In the genomic region with DNA sequence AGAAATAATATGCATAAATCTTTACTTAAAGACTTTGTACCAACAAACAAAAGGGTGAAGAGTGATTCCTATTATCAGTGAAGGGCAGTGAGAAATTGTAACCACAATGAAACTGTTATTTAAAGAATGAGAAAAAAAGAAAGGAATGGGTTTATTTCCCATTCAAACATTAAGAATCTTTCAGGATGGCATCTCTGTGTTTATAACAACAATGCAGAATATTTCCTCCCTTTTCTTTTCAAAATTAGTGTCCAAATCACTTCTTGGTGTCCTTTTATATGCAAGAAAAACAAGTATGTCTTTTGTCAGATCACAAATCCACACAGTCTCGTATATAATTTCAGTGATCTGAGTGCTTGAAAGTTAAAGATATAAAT, we compare ENCODE assay signal across 13 cellular contexts.
A peak's percentile ranks its signal among the peaks of the same experiment; 100 is the strongest.
DNase-seq lines count a peak whose midpoint lies in the region; ATAC-seq and TF ChIP-seq lines count a peak whose summit lies in the region.
"Had no signal": no experiment of that assay in that cellular context is flagged by ENCODE, and none has a peak within 500 bp of the region (broad histone marks: within the 10 kb centered on the region; RNA-seq: fewer than 3 reads in every experiment).

No MANE protein-coding gene starts in this region.

- no peaks in the 10 kb centered on the region for H3K9me2 ChIP-seq in GM23338 (ENCODE audit: insufficient read depth)

- H3K36me3 Mint-ChIP-seq in activated CD4-positive, alpha-beta T cell treated with anti-CD3 and anti-CD28 coated beads, Interleukin-2, amount 10 ng/mL, durations not matched to agents 7 days and 5 days (ENCODE audit: low read depth) = peaks cover 81% of the 10 kb centered on the region
- no peaks in the 10 kb centered on the region for H3K36me3 Mint-ChIP-seq in GM23338 (ENCODE audit: low read depth)
- H3K36me3 Mint-ChIP-seq in activated naive CD8-positive, alpha-beta T cell treated with anti-CD3 and anti-CD28 coated beads, Interleukin-2, amount 10 ng/mL, durations not matched to agents 7 days and 5 days = peaks cover 67% of the 10 kb centered on the region
- H3K36me3 Mint-ChIP-seq in natural killer cell treated with Interleukin-12 subunit alpha and Interleukin-12 subunit beta and Interleukin-15 and Interleukin-18, amount 100 ng/mL, for 72 hours = peaks cover 66% of the 10 kb centered on the region

- ATAC-seq in GM23338 = no peak
- no peak for ATAC-seq in activated naive CD8-positive, alpha-beta T cell treated with anti-CD3 and anti-CD28 coated beads, Interleukin-2, amount 10 ng/mL, durations not matched to agents 7 days and 5 days (ENCODE audit: low read depth)
- no peak for ATAC-seq in natural killer cell treated with Interleukin-12 subunit alpha and Interleukin-12 subunit beta and Interleukin-15 and Interleukin-18, amount 100 ng/mL, for 72 hours

- H3F3A ChIP-seq in GM23338 (replicated peaks; ENCODE audit: low read depth) = 0 out of 2 replicates have a peak, but pooled peaks cover 10% of the 10 kb centered on the region

- H3K36me3 ChIP-seq in GM23338 (ENCODE audit: insufficient read depth) = no peaks in the 10 kb centered on the region
- no peaks in the 10 kb centered on the region for H3K36me3 ChIP-seq in ascending aorta
- H3K36me3 ChIP-seq: HAP-1, tibial nerve had no signal

- intact Hi-C loops in ascending aorta (cut with DNase I) = no loop called here

- no peaks in the 10 kb centered on the region for H3K27me3 ChIP-seq in GM23338 (ENCODE audit: insufficient read depth)
- no peaks in the 10 kb centered on the region for H3K27me3 ChIP-seq in ascending aorta
- H3K27me3 ChIP-seq: tibial nerve had no signal

- CTCF ChIA-PET in activated CD4-positive, alpha-beta T cell treated with anti-CD3 and anti-CD28 coated beads, Interleukin-2, amount 10 ng/mL, durations not matched to agents 7 days and 5 days (lab: Charles Lee) = interaction anchor here (2.5 to 2.7 kb wide), 2 partner anchors 9 to 18 kb away, joined by 8 to 13 read pairs; no protein-coding TSS in a partner anchor

- H3K4me1 ChIP-seq in GM23338 (ENCODE audit: insufficient read depth) = peaks cover 43% of the 10 kb centered on the region
- no peaks in the 10 kb centered on the region for H3K4me1 ChIP-seq in ascending aorta
- H3K4me1 ChIP-seq: foreskin keratinocyte had no signal

- no peak for TF ChIP-seq CTCF in GM23338 (conservative IDR thresholded peaks at IDR 0.05; ENCODE audit: low read depth in 2 of 2)
- no peak for TF ChIP-seq CTCF in ascending aorta (IDR thresholded peaks at IDR 0.05)

- no peak for DNase-seq in activated CD4-positive, alpha-beta T cell treated with anti-CD3 and anti-CD28 coated beads, Interleukin-2, amount 10 ng/mL, durations not matched to agents 7 days and 5 days
- DNase-seq in activated CD4-positive, alpha-beta T cell treated with anti-CD3 and anti-CD28 coated beads for 48 hours = no peak
- DNase-seq in GM23338 (ENCODE audit: low spot score) = no peak
- DNase-seq in activated naive CD8-positive, alpha-beta T cell treated with anti-CD3 and anti-CD28 coated beads, Interleukin-2, amount 10 ng/mL, durations not matched to agents 7 days and 5 days = no peak
- no peak for DNase-seq in natural killer cell treated with Interleukin-12 subunit alpha and Interleukin-12 subunit beta and Interleukin-15 and Interleukin-18, amount 100 ng/mL, for 72 hours (ENCODE audit: low spot score)
- DNase-seq in ascending aorta (ENCODE audit: low spot score in 2 of 2) = no peak
- no peak for DNase-seq in DMS114 treated with DMSO at 0.1 percent for 48 hours (lab: John Stamatoyannopoulos, UW; ENCODE audit: unreplicated experiment)
- no peak for DNase-seq in MV-4-11 (lab: John Stamatoyannopoulos, UW)
- DNase-seq: KG1 had no signal

- H3K4me3 ChIP-seq in GM23338 (peak overlapping the region; percentile 13), ascending aorta (no peak overlapping the region)
- H3K4me3 ChIP-seq: HAP-1, tibial nerve had no signal

- H3K27ac Mint-ChIP-seq in activated CD4-positive, alpha-beta T cell treated with anti-CD3 and anti-CD28 coated beads, Interleukin-2, amount 10 ng/mL, durations not matched to agents 7 days and 5 days = peak overlapping the region; percentile 67
- peak overlapping the region; percentile 93 for H3K27ac Mint-ChIP-seq in GM23338
- H3K27ac Mint-ChIP-seq in activated naive CD8-positive, alpha-beta T cell treated with anti-CD3 and anti-CD28 coated beads, Interleukin-2, amount 10 ng/mL, durations not matched to agents 7 days and 5 days = peak overlapping the region; percentile 50
- H3K27ac Mint-ChIP-seq in natural killer cell treated with Interleukin-12 subunit alpha and Interleukin-12 subunit beta and Interleukin-15 and Interleukin-18, amount 100 ng/mL, for 72 hours = peak overlapping the region; percentile 77 to 91

- H3K4me1 Mint-ChIP-seq in activated CD4-positive, alpha-beta T cell treated with anti-CD3 and anti-CD28 coated beads, Interleukin-2, amount 10 ng/mL, durations not matched to agents 7 days and 5 days = peaks cover 76% of the 10 kb centered on the region
- peaks cover 54% of the 10 kb centered on the region for H3K4me1 Mint-ChIP-seq in GM23338
- H3K4me1 Mint-ChIP-seq in activated naive CD8-positive, alpha-beta T cell treated with anti-CD3 and anti-CD28 coated beads, Interleukin-2, amount 10 ng/mL, durations not matched to agents 7 days and 5 days = peaks cover 69% of the 10 kb centered on the region
- H3K4me1 Mint-ChIP-seq in natural killer cell treated with Interleukin-12 subunit alpha and Interleukin-12 subunit beta and Interleukin-15 and Interleukin-18, amount 100 ng/mL, for 72 hours (ENCODE audit: low read depth in 2 of 2) = peaks cover 54 to 64% of the 10 kb centered on the region in 2 donors

- no peaks in the 10 kb centered on the region for H3K79me2 ChIP-seq in GM23338 (replicated peaks; ENCODE audit: insufficient read depth)

- POLR2A ChIA-PET in activated CD4-positive, alpha-beta T cell treated with anti-CD3 and anti-CD28 coated beads, Interleukin-2, amount 10 ng/mL, durations not matched to agents 7 days and 5 days (lab: Charles Lee) = no interaction called here
- POLR2A ChIA-PET in activated naive CD8-positive, alpha-beta T cell treated with anti-CD3 and anti-CD28 coated beads, Interleukin-2, amount 10 ng/mL, durations not matched to agents 7 days and 5 days (lab: Charles Lee) = interaction anchor here (2.4 kb wide), 1 partner anchor 18 kb away, joined by 8 read pairs; no protein-coding TSS in a partner anchor

- no peaks in the 10 kb centered on the region for H3K27me3 Mint-ChIP-seq in activated CD4-positive, alpha-beta T cell treated with anti-CD3 and anti-CD28 coated beads, Interleukin-2, amount 10 ng/mL, durations not matched to agents 7 days and 5 days
- peaks cover 3% of the 10 kb centered on the region for H3K27me3 Mint-ChIP-seq in GM23338 (ENCODE audit: insufficient read depth, low read depth, poor library complexity)
- H3K27me3 Mint-ChIP-seq in activated naive CD8-positive, alpha-beta T cell treated with anti-CD3 and anti-CD28 coated beads, Interleukin-2, amount 10 ng/mL, durations not matched to agents 7 days and 5 days = no peaks in the 10 kb centered on the region
- no peaks in the 10 kb centered on the region for H3K27me3 Mint-ChIP-seq in natural killer cell treated with Interleukin-12 subunit alpha and Interleukin-12 subunit beta and Interleukin-15 and Interleukin-18, amount 100 ng/mL, for 72 hours

- peak overlapping the region; percentile 72 for H3K27ac ChIP-seq in GM23338 (ENCODE audit: low read depth)
- no peak overlapping the region for H3K27ac ChIP-seq in ascending aorta
- H3K27ac ChIP-seq: foreskin keratinocyte, HL-60, tibial nerve had no signal

- H3K4me3 Mint-ChIP-seq in activated CD4-positive, alpha-beta T cell treated with anti-CD3 and anti-CD28 coated beads, Interleukin-2, amount 10 ng/mL, durations not matched to agents 7 days and 5 days = no peak overlapping the region
- peak overlapping the region; percentile 47; the same call in 2 of the 3 replicates for H3K4me3 Mint-ChIP-seq in GM23338
- H3K4me3 Mint-ChIP-seq in activated naive CD8-positive, alpha-beta T cell treated with anti-CD3 and anti-CD28 coated beads, Interleukin-2, amount 10 ng/mL, durations not matched to agents 7 days and 5 days = no peak overlapping the region
- H3K4me3 Mint-ChIP-seq in natural killer cell treated with Interleukin-12 subunit alpha and Interleukin-12 subunit beta and Interleukin-15 and Interleukin-18, amount 100 ng/mL, for 72 hours = no peak overlapping the region

- H3K4me2 ChIP-seq in GM23338 = peak overlapping the region; percentile 59

- H3K9me3 Mint-ChIP-seq in activated CD4-positive, alpha-beta T cell treated with anti-CD3 and anti-CD28 coated beads, Interleukin-2, amount 10 ng/mL, durations not matched to agents 7 days and 5 days = no peaks in the 10 kb centered on the region
- no peaks in the 10 kb centered on the region for H3K9me3 Mint-ChIP-seq in GM23338
- no peaks in the 10 kb centered on the region for H3K9me3 Mint-ChIP-seq in activated naive CD8-positive, alpha-beta T cell treated with anti-CD3 and anti-CD28 coated beads, Interleukin-2, amount 10 ng/mL, durations not matched to agents 7 days and 5 days
- no peaks in the 10 kb centered on the region for H3K9me3 Mint-ChIP-seq in natural killer cell treated with Interleukin-12 subunit alpha and Interleukin-12 subunit beta and Interleukin-15 and Interleukin-18, amount 100 ng/mL, for 72 hours

- no peaks in the 10 kb centered on the region for H4K20me1 ChIP-seq in GM23338 (replicated peaks; ENCODE audit: insufficient read depth)

- no peaks in the 10 kb centered on the region for H3K9me3 ChIP-seq in ascending aorta
- H3K9me3 ChIP-seq: HAP-1, tibial nerve had no signal

- H2AFZ ChIP-seq in GM23338 = no peak overlapping the region

TF ChIP-seq in GM23338, 12 proteins besides CTCF, POLR2A, EP300 and RAD21:
- TF ChIP-seq, protein P1, sequence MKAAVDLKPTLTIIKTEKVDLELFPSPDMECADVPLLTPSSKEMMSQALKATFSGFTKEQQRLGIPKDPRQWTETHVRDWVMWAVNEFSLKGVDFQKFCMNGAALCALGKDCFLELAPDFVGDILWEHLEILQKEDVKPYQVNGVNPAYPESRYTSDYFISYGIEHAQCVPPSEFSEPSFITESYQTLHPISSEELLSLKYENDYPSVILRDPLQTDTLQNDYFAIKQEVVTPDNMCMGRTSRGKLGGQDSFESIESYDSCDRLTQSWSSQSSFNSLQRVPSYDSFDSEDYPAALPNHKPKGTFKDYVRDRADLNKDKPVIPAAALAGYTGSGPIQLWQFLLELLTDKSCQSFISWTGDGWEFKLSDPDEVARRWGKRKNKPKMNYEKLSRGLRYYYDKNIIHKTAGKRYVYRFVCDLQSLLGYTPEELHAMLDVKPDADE (IDR thresholded peaks at IDR 0.05) = no peak
- TF ChIP-seq NANOG (IDR thresholded peaks at IDR 0.05; ENCODE audit: borderline replicate concordance) = peak; percentile 72; the same call in 1 of the 2 replicates
